Comparison of ENCODE assay signal across 32 cellular contexts in the genomic region with DNA sequence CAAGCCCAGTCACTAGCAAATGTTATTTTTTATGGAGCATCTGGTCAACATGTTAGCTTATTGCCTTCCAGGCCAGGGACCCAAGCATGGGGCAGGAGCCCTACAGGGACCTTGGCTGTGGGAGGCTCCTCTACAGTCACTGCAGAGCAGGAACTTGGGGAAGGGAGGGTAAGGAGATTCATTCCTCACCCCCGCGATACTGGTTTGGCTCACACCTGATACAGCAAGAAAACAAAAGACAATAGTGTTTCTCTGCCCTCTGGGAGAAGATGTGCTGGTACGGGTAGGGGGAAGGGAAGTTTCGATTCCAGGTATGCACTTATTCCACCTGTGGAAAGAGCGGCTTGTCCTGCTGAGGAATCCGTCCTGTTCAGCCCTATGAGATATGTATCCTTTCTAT.
"Had no signal": no experiment of that assay in that cellular context is flagged by ENCODE, and none has a peak within 500 bp of the region (broad histone marks: within the 10 kb centered on the region; RNA-seq: fewer than 3 reads in every experiment).

No MANE protein-coding gene starts in this region.

- H3K4me1 ChIP-seq: colonic mucosa had no signal

- H3K4me3 Mint-ChIP-seq: activated naive CD4-positive, alpha-beta T cell treated with anti-CD3 and anti-CD28 coated beads for 36 hours; activated naive CD8-positive, alpha-beta T cell treated with anti-CD3 and anti-CD28 coated beads, Interleukin-2, amount 10 ng/mL, durations not matched to agents 7 days and 5 days; activated T-helper 1 cell treated with anti-CD3 and anti-CD28 coated beads, Interleukin-12 subunit alpha, Interleukin-12 subunit beta, Interleukin-2, Interleukin-4 antibody, amounts not matched to agents 30 ng/mL and 10 ng/mL and 1 ng/mL, durations not matched to agents 14 hours and 24 hours and 36 hours; brain; mesothelial cell of epicardium; naive thymus-derived CD4-positive, alpha-beta T cell; stimulated activated memory B cell treated with anti-CD40 and anti-IgM and Interleukin-4, amounts not matched to agents 10 μg/mL and 1 μg/mL and 100 μg/mL, for 72 hours; stimulated activated naive CD8-positive, alpha-beta T cell treated with anti-CD3 and anti-CD28 coated beads, Interleukin-15, amount 100 ng/mL, for 72 hours had no signal

- H3K27me3 Mint-ChIP-seq: stimulated activated memory B cell treated with anti-CD40 and anti-IgM and Interleukin-4, amounts not matched to agents 10 μg/mL and 1 μg/mL and 100 μg/mL, for 72 hours had no signal

- H3K9me3 Mint-ChIP-seq: activated naive CD4-positive, alpha-beta T cell treated with anti-CD3 and anti-CD28 coated beads for 36 hours; activated naive CD8-positive, alpha-beta T cell treated with anti-CD3 and anti-CD28 coated beads, Interleukin-2, amount 10 ng/mL, durations not matched to agents 7 days and 5 days; activated T-helper 1 cell treated with anti-CD3 and anti-CD28 coated beads, Interleukin-12 subunit alpha, Interleukin-12 subunit beta, Interleukin-2, Interleukin-4 antibody, amounts not matched to agents 30 ng/mL and 10 ng/mL and 1 ng/mL, durations not matched to agents 14 hours and 24 hours and 36 hours; brain; mesothelial cell of epicardium; naive thymus-derived CD4-positive, alpha-beta T cell; stimulated activated memory B cell treated with anti-CD40 and anti-IgM and Interleukin-4, amounts not matched to agents 10 μg/mL and 1 μg/mL and 100 μg/mL, for 72 hours; stimulated activated naive CD8-positive, alpha-beta T cell treated with anti-CD3 and anti-CD28 coated beads, Interleukin-15, amount 100 ng/mL, for 72 hours had no signal

- H3K4me3 ChIP-seq: ascending aorta, cardiac muscle cell, colonic mucosa, dorsolateral prefrontal cortex, esophagus muscularis mucosa, left ventricle myocardium inferior, lung, right atrium auricular region, smooth muscle cell, upper lobe of right lung had no signal

- H3K27ac ChIP-seq: ascending aorta, cardiac muscle cell, colonic mucosa, dorsolateral prefrontal cortex, esophagus muscularis mucosa, left ventricle myocardium inferior, right atrium auricular region, upper lobe of right lung had no signal

- DNase-seq: activated CD4-positive, alpha-beta T cell treated with anti-CD3 and anti-CD28 coated beads for 48 hours; activated CD4-positive, alpha-beta T cell treated with anti-CD3 and anti-CD28 coated beads, Interleukin-2, amount 50 U/mL, for 48 hours; activated CD4-positive, CD25-positive, alpha-beta regulatory T cell; activated CD8-positive, alpha-beta memory T cell treated with anti-CD3 and anti-CD28 coated beads, Interleukin-2, amount 50 U/mL, for 4 hours; activated effector memory CD4-positive, alpha-beta T cell treated with anti-CD3 and anti-CD28 coated beads, Interleukin-2, amount 50 U/mL, for 16 hours; activated naive CD4-positive, alpha-beta T cell treated with anti-CD3 and anti-CD28 coated beads for 36 hours; activated naive CD8-positive, alpha-beta T cell treated with anti-CD3 and anti-CD28 coated beads, Interleukin-2, amount 10 ng/mL, durations not matched to agents 7 days and 5 days; activated T-cell treated with anti-CD3 and anti-CD28 coated beads, Interleukin-2, amount 50 U/mL, for 1 hour; cerebellar nuclear complex; colonic mucosa; dorsolateral prefrontal cortex; effector memory CD4-positive, alpha-beta T cell; left ventricle myocardium inferior; naive thymus-derived CD4-positive, alpha-beta T cell; stimulated activated CD4-positive, alpha-beta T cell treated with anti-CD3 and anti-CD28 coated beads, Interleukin-1b, Interleukin-23, amount 100 ng/mL, for 48 hours; stimulated activated CD4-positive, alpha-beta T cell treated with anti-CD3 and anti-CD28 coated beads, Interleukin-4, amount 100 ng/mL, for 4 hours; stimulated activated CD8-positive, alpha-beta memory T cell treated with anti-CD3 and anti-CD28 coated beads, Interleukin-4, amount 100 ng/mL, for 48 hours; stimulated activated naive CD8-positive, alpha-beta T cell treated with anti-CD3 and anti-CD28 coated beads, Interleukin-15, amount 100 ng/mL, for 72 hours; substantia nigra; upper lobe of right lung had no signal

- H3K36me3 ChIP-seq: ascending aorta, cardiac muscle cell, colonic mucosa, esophagus muscularis mucosa, left ventricle myocardium inferior, right atrium auricular region, upper lobe of right lung had no signal

- H3K4me2 ChIP-seq: smooth muscle cell had no signal

- ATAC-seq: naive thymus-derived CD4-positive, alpha-beta T cell; stimulated activated memory B cell treated with anti-CD40 and anti-IgM and Interleukin-4, amounts not matched to agents 10 μg/mL and 1 μg/mL and 100 μg/mL, for 72 hours; stimulated activated naive CD8-positive, alpha-beta T cell treated with anti-CD3 and anti-CD28 coated beads, Interleukin-15, amount 100 ng/mL, for 72 hours; upper lobe of right lung had no signal

- H3K36me3 Mint-ChIP-seq: brain; stimulated activated memory B cell treated with anti-CD40 and anti-IgM and Interleukin-4, amounts not matched to agents 10 μg/mL and 1 μg/mL and 100 μg/mL, for 72 hours had no signal

- H3K9me3 ChIP-seq: ascending aorta, colonic mucosa, esophagus muscularis mucosa, left ventricle myocardium inferior, right atrium auricular region, upper lobe of right lung had no signal

- FAIRE-seq: frontal cortex, islet of Langerhans had no signal

- H3K27me3 ChIP-seq: ascending aorta, cardiac muscle cell, colonic mucosa, dorsolateral prefrontal cortex, esophagus muscularis mucosa, right atrium auricular region, upper lobe of right lung had no signal

- H3K27ac Mint-ChIP-seq: activated naive CD4-positive, alpha-beta T cell treated with anti-CD3 and anti-CD28 coated beads for 36 hours; activated naive CD8-positive, alpha-beta T cell treated with anti-CD3 and anti-CD28 coated beads, Interleukin-2, amount 10 ng/mL, durations not matched to agents 7 days and 5 days; activated T-helper 1 cell treated with anti-CD3 and anti-CD28 coated beads, Interleukin-12 subunit alpha, Interleukin-12 subunit beta, Interleukin-2, Interleukin-4 antibody, amounts not matched to agents 30 ng/mL and 10 ng/mL and 1 ng/mL, durations not matched to agents 14 hours and 24 hours and 36 hours; brain; mesothelial cell of epicardium; naive thymus-derived CD4-positive, alpha-beta T cell; stimulated activated memory B cell treated with anti-CD40 and anti-IgM and Interleukin-4, amounts not matched to agents 10 μg/mL and 1 μg/mL and 100 μg/mL, for 72 hours; stimulated activated naive CD8-positive, alpha-beta T cell treated with anti-CD3 and anti-CD28 coated beads, Interleukin-15, amount 100 ng/mL, for 72 hours had no signal
